ENCODE assay signal across 21 cellular contexts in the genomic region with DNA sequence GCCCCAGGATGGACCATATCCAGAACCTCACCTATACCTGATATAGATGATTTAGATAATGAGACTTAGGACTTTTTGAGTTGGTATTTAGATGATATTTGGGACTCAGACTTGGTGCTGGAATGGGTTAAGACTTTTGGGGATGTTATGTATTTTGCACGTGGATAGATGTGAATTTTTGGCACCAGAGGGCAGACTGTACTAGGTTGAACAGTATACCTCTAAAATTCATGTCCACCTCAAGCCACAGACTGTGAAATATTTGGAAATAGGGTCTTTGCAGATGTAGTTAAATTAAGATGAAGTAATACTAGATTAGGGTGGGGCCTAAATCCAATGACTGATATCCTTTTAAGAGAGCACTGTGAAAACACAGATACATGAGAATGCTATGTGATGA. TPM values are rescaled to one million over a fixed set of nuclear protein-coding genes. Genes with fewer than 3 reads are reported as not detected.
DNase-seq lines count a peak whose midpoint lies in the region; ATAC-seq, FAIRE-seq and TF ChIP-seq lines count a peak whose summit lies in the region.
"Had no signal": no experiment of that assay in that cellular context is flagged by ENCODE, and none has a peak within 500 bp of the region (broad histone marks: within the 10 kb centered on the region; RNA-seq: fewer than 3 reads in every experiment).

No MANE protein-coding gene starts in this region.

- no peak for TF ChIP-seq CTCF in NB4 (IDR thresholded peaks at IDR 0.05; ENCODE audit: low read depth, low read length)
- TF ChIP-seq CTCF in mammary epithelial cell (conservative IDR thresholded peaks at IDR 0.05 in 1 of 2, IDR thresholded peaks at IDR 0.05 in 1 of 2; ENCODE audit: extremely low read depth in 1 of 2, insufficient read depth in 1 of 2, low read depth in 1 of 2, low read length in 2 of 2) = peak; percentile 6 to 46
- TF ChIP-seq CTCF in neural progenitor cell (IDR thresholded peaks at IDR 0.05) = peak; percentile 15
- TF ChIP-seq CTCF in pancreas (IDR thresholded peaks at IDR 0.05) = no peak

- H3K36me3 ChIP-seq in mammary epithelial cell (ENCODE audit: insufficient read depth, low read length) = no peaks in the 10 kb centered on the region
- H3K36me3 ChIP-seq in neural progenitor cell = peaks cover 4% of the 10 kb centered on the region
- no peaks in the 10 kb centered on the region for H3K36me3 ChIP-seq in pancreas
- H3K36me3 ChIP-seq: SJCRH30 had no signal

- no peak overlapping the region for H3K4me2 ChIP-seq in mammary epithelial cell (ENCODE audit: insufficient read depth, low read depth, low read length)
- no peak overlapping the region for H3K4me2 ChIP-seq in neural progenitor cell

- no peak overlapping the region for H3K27ac Mint-ChIP-seq in neural progenitor cell
- H3K27ac Mint-ChIP-seq: activated CD4-positive, alpha-beta T cell treated with anti-CD3 and anti-CD28 coated beads, Interleukin-2, amount 10 ng/mL, durations not matched to agents 7 days and 5 days; activated naive CD8-positive, alpha-beta T cell treated with anti-CD3 and anti-CD28 coated beads, Interleukin-2, amount 10 ng/mL, durations not matched to agents 7 days and 5 days had no signal

- in situ Hi-C loops in mammary epithelial cell (cut with MboI; ENCODE audit: low sequenced_read_pairs in 2 of 2) = no loop called here

- H3K27ac ChIP-seq in mammary epithelial cell (ENCODE audit: insufficient read depth, low read depth, low read length) (no peak overlapping the region), neural progenitor cell (no peak overlapping the region), pancreas (no peak overlapping the region)
- H3K27ac ChIP-seq: SJCRH30, testis had no signal

- peaks cover 2% of the 10 kb centered on the region for H3K79me2 ChIP-seq in mammary epithelial cell (ENCODE audit: insufficient read depth, low read length)
- no peaks in the 10 kb centered on the region for H3K79me2 ChIP-seq in neural progenitor cell (ENCODE audit: low read depth)

- H3K9me3 ChIP-seq in mammary epithelial cell (replicated peaks; ENCODE audit: insufficient read depth, low read length) (no peaks in the 10 kb centered on the region), neural progenitor cell (ENCODE audit: low read depth) (no peaks in the 10 kb centered on the region), pancreas (no peaks in the 10 kb centered on the region)
- H3K9me3 ChIP-seq: SJCRH30, testis had no signal

- H3K4me3 ChIP-seq in NB4 (ENCODE audit: low read depth, low read length) = no peak overlapping the region
- no peak overlapping the region for H3K4me3 ChIP-seq in mammary epithelial cell (replicated peaks in 1 of 3; ENCODE audit: insufficient read depth in 1 of 3, low read depth in 2 of 3, low read length in 3 of 3)
- H3K4me3 ChIP-seq in neural progenitor cell = no peak overlapping the region
- H3K4me3 ChIP-seq in pancreas = no peak overlapping the region
- H3K4me3 ChIP-seq: SJCRH30, testis had no signal

- peaks cover 9% of the 10 kb centered on the region for H3K9me3 Mint-ChIP-seq in neural progenitor cell
- H3K9me3 Mint-ChIP-seq: activated CD4-positive, alpha-beta T cell treated with anti-CD3 and anti-CD28 coated beads, Interleukin-2, amount 10 ng/mL, durations not matched to agents 7 days and 5 days; activated naive CD8-positive, alpha-beta T cell treated with anti-CD3 and anti-CD28 coated beads, Interleukin-2, amount 10 ng/mL, durations not matched to agents 7 days and 5 days; activated T-cell treated with anti-CD3 and anti-CD28 coated beads, Interleukin-2, amount 50 U/mL, for 4 hours had no signal

- no peaks in the 10 kb centered on the region for H3K4me1 Mint-ChIP-seq in neural progenitor cell

- intact Hi-C loops in mammary epithelial cell (cut with micrococcal nuclease) (loop anchor here (1.0 kb wide), 1 partner anchor 222 kb away; no protein-coding TSS in a partner anchor), pancreas (cut with DNase I) (no loop called here)

- CTCF ChIA-PET in mammary epithelial cell (lab: Charles Lee; ENCODE audit: low non-redundant PET) = interaction anchor here (0.7 kb wide), 1 partner anchor 222 kb away, joined by 5 read pairs; no protein-coding TSS in a partner anchor

- ATAC-seq in pancreas (no peak), HG03460 (IDR thresholded peaks at IDR 0.05; ENCODE audit: unreplicated experiment) (no peak)
- ATAC-seq: activated T-cell treated with anti-CD3 and anti-CD28 coated beads, Interleukin-2, amount 50 U/mL, for 4 hours; left ventricle myocardium superior; naive thymus-derived CD4-positive, alpha-beta T cell had no signal

- H3K27me3 Mint-ChIP-seq in neural progenitor cell (ENCODE audit: insufficient read depth, low read depth) = no peaks in the 10 kb centered on the region
- H3K27me3 Mint-ChIP-seq: activated CD4-positive, alpha-beta T cell treated with anti-CD3 and anti-CD28 coated beads, Interleukin-2, amount 10 ng/mL, durations not matched to agents 7 days and 5 days; activated naive CD8-positive, alpha-beta T cell treated with anti-CD3 and anti-CD28 coated beads, Interleukin-2, amount 10 ng/mL, durations not matched to agents 7 days and 5 days; naive thymus-derived CD4-positive, alpha-beta T cell had no signal

- H4K20me1 ChIP-seq in mammary epithelial cell (ENCODE audit: insufficient read depth, low read length) (peaks cover 2% of the 10 kb centered on the region), neural progenitor cell (ENCODE audit: low read depth) (no peaks in the 10 kb centered on the region)

- dilution Hi-C loops in mammary epithelial cell (cut with HindIII; ENCODE audit: low sequenced_read_pairs) = no loop called here

- H3K4me3 Mint-ChIP-seq in neural progenitor cell = no peak overlapping the region
- H3K4me3 Mint-ChIP-seq: activated CD4-positive, alpha-beta T cell treated with anti-CD3 and anti-CD28 coated beads, Interleukin-2, amount 10 ng/mL, durations not matched to agents 7 days and 5 days; activated naive CD8-positive, alpha-beta T cell treated with anti-CD3 and anti-CD28 coated beads, Interleukin-2, amount 10 ng/mL, durations not matched to agents 7 days and 5 days; activated T-cell treated with anti-CD3 and anti-CD28 coated beads, Interleukin-2, amount 50 U/mL, for 4 hours; naive thymus-derived CD4-positive, alpha-beta T cell had no signal

- no TSS peak for BruUV-seq in mammary epithelial cell (replicated peaks; lab: Mats Ljungman, UMichigan)

- H3K36me3 Mint-ChIP-seq in neural progenitor cell = peaks cover 43% of the 10 kb centered on the region

- H3K27me3 ChIP-seq in mammary epithelial cell (ENCODE audit: insufficient read depth, low read length) (no peaks in the 10 kb centered on the region), neural progenitor cell (no peaks in the 10 kb centered on the region), pancreas (peaks cover 0 to 4% (median 0%) of the 10 kb centered on the region in 4 donors)
- H3K27me3 ChIP-seq: SJCRH30, testis had no signal

- no peak for TF ChIP-seq POLR2A in NB4 (IDR thresholded peaks at IDR 0.05; ENCODE audit: extremely low read depth, insufficient read length)

- H3F3A ChIP-seq in neural progenitor cell (ENCODE audit: low read depth) = no peaks in the 10 kb centered on the region

- no peaks in the 10 kb centered on the region for H3K4me1 ChIP-seq in mammary epithelial cell (ENCODE audit: insufficient read depth, low read length)
- no peaks in the 10 kb centered on the region for H3K4me1 ChIP-seq in neural progenitor cell
- no peaks in the 10 kb centered on the region for H3K4me1 ChIP-seq in pancreas
- H3K4me1 ChIP-seq: SJCRH30, testis had no signal

- FAIRE-seq in pancreas (lab: Jason Lieb, UNC) = no peak
- FAIRE-seq: A204.1, endothelial cell of umbilical vein, GM18507 had no signal

- WGBS in mammary epithelial cell (ENCODE audit: low coverage, missing lambda C conversion rate) = 0% methylated on average over 1 of the region's 1 CpG
- WGBS in pancreas, 2 donors = 9 to 20% methylated on average over 1 of the region's 1 CpG

- H2AFZ ChIP-seq in mammary epithelial cell (ENCODE audit: low read depth, low read length) (no peak overlapping the region), neural progenitor cell (replicated peaks) (no peak overlapping the region)

- DNase-seq in NCI-H1694 treated with DMSO at 0.1 percent for 48 hours (lab: John Stamatoyannopoulos, UW) = peak; percentile 4
- no peak for DNase-seq in NCI-H1694 (lab: John Stamatoyannopoulos, UW)
- DNase-seq in NB4 (ENCODE audit: low read depth) = peak; percentile 6
- peak; percentile 2 for DNase-seq in mammary epithelial cell
- DNase-seq in neural progenitor cell (ENCODE audit: low spot score) = no peak
- DNase-seq in pancreas = no peak
- DNase-seq in stimulated activated naive CD4-positive, alpha-beta T cell (lab: John Stamatoyannopoulos, UW) = no peak
- DNase-seq: activated CD4-positive, alpha-beta T cell treated with anti-CD3 and anti-CD28 coated beads, Interleukin-2, amount 10 ng/mL, durations not matched to agents 7 days and 5 days; activated naive CD8-positive, alpha-beta T cell treated with anti-CD3 and anti-CD28 coated beads, Interleukin-2, amount 10 ng/mL, durations not matched to agents 7 days and 5 days; activated T-cell treated with anti-CD3 and anti-CD28 coated beads, Interleukin-2, amount 50 U/mL, for 4 hours; left ventricle myocardium superior; naive thymus-derived CD4-positive, alpha-beta T cell; NCI-H2107; retina; SJCRH30; stimulated activated CD4-positive, alpha-beta T cell treated with anti-CD3 and anti-CD28 coated beads, Interleukin-1b, Interleukin-23, amount 100 ng/mL, for 48 hours; testis had no signal

- H3K9ac ChIP-seq in mammary epithelial cell (ENCODE audit: insufficient read depth, low read length) = no peak overlapping the region
- no peak overlapping the region for H3K9ac ChIP-seq in neural progenitor cell

RNA-seq across cellular contexts. Expression of a gene that starts 15.6 kb away (rescaled TPM):
- 10 to 100 TPM; 21.5 TPM for total RNA-seq in mammary epithelial cell
- polyA plus RNA-seq in mammary epithelial cell = 6.9 TPM
- polyA minus RNA-seq in mammary epithelial cell = 21.2 TPM
- total RNA-seq in neural progenitor cell (ENCODE audit: low replicate concordance) = 16.6 and 29.1 TPM in 2 replicates
- total RNA-seq in pancreas = 10 to 100 TPM in 1 of 6 donors, 1 to 10 TPM in 5; 4.1 to 11.7 (median 7.9) TPM
- polyA plus RNA-seq in pancreas = 1 to 10 TPM; 3.7 to 6.0 TPM

Comparison
In these comparisons a context has a peak if more than half of its experiments do, and no peak if none do; other contexts are left out.
1. DNase-seq: peak in NCI-H1694 treated with DMSO at 0.1 percent for 48 hours (single experiment), NB4 (single experiment) and mammary epithelial cell (single experiment); none in NCI-H1694 (single experiment), neural progenitor cell (single experiment), pancreas (0 of 6) and stimulated activated naive CD4-positive, alpha-beta T cell (0 of 6).
2. CTCF ChIP-seq: peak in mammary epithelial cell (2 of 2) and neural progenitor cell (single experiment); none in NB4 (single experiment) and pancreas (0 of 4).